In the genomic region with DNA sequence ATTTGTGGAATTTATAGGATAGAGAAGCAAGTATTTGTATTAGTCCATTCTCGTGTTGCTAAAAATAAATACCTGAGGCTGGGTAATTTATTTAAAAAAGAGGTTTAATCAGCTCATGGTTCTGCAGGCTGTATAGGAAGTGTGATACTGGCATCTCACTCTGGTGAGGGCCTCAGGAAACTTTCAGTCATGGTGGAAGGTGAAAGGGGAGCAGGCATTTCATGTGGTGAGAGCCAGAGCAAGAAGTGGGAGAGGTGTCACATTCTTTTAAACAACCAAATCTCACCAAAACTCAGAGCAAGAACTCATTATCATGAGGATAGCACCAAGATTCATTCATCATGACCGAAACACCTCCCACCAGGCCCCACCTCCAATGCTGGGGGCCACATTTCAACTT, we compare ENCODE assay signal across 27 cellular contexts.
"Had no signal": no experiment of that assay in that cellular context is flagged by ENCODE, and none has a peak within 500 bp of the region (broad histone marks: within the 10 kb centered on the region; RNA-seq: fewer than 3 reads in every experiment).

No MANE protein-coding gene starts in this region.

- H3K4me3 Mint-ChIP-seq: activated CD4-positive, alpha-beta T cell treated with anti-CD3 and anti-CD28 coated beads, Interleukin-2, amount 10 ng/mL, durations not matched to agents 24 days and 14 days; central memory CD8-positive, alpha-beta T cell; T-helper 2 cell treated with Interferon-gamma antibody and Interleukin-4, amounts not matched to agents 5 μg/mL and 100 μg/mL, for 36 hours had no signal

- H3K27ac ChIP-seq: SJSA1 had no signal

- H3K27me3 ChIP-seq: SJSA1 had no signal

- H3K9me3 ChIP-seq: SJSA1 had no signal

- H3K4me3 ChIP-seq: K562, SJSA1 had no signal

- DNase-seq: activated CD4-positive, alpha-beta T cell treated with anti-CD3 and anti-CD28 coated beads, Interleukin-2, amount 10 ng/mL, durations not matched to agents 24 days and 14 days; activated CD4-positive, alpha-beta T cell treated with anti-CD3 and anti-CD28 coated beads, Interleukin-2, amount 50 U/mL, for 48 hours; activated CD8-positive, alpha-beta memory T cell treated with anti-CD3 and anti-CD28 coated beads, Interleukin-2, amount 50 U/mL, for 4 hours; activated effector memory CD4-positive, alpha-beta T cell treated with anti-CD3 and anti-CD28 coated beads, Interleukin-2, amount 50 U/mL, for 16 hours; activated naive CD4-positive, alpha-beta T cell treated with Interleukin-2 at 50 U/mL for 16 hours; amygdala; Karpas-422; MM.1S; NCI-H1105; NCI-H1436; NCI-H1694 treated with DMSO at 0.1 percent for 48 hours; NCI-H2081; NCI-H510A treated with DMSO at 0.1 percent for 48 hours; NCI-H69; NK-92 treated with Interleukin-12 subunit alpha and Interleukin-12 subunit beta, amount 100 ng/mL, for 24 hours; OCI-M1; RPMI8226; SW 1271 had no signal

- H3K27me3 Mint-ChIP-seq: activated CD4-positive, alpha-beta T cell treated with anti-CD3 and anti-CD28 coated beads, Interleukin-2, amount 10 ng/mL, durations not matched to agents 24 days and 14 days; brain; central memory CD8-positive, alpha-beta T cell had no signal

- ATAC-seq: activated CD4-positive, CD25-positive, alpha-beta regulatory T cell treated with anti-CD3 and anti-CD28 coated beads, Interleukin-2, amount 50 U/mL, for 24 hours; K562; Panc1; Right ventricle myocardium inferior; SK-N-SH treated with all-trans-retinoic acid at 6 μM for 48 hours had no signal

- H3K9me3 Mint-ChIP-seq: activated CD4-positive, alpha-beta T cell treated with anti-CD3 and anti-CD28 coated beads, Interleukin-2, amount 10 ng/mL, durations not matched to agents 24 days and 14 days; central memory CD8-positive, alpha-beta T cell; T-helper 2 cell treated with Interferon-gamma antibody and Interleukin-4, amounts not matched to agents 5 μg/mL and 100 μg/mL, for 36 hours had no signal

- H3K27ac Mint-ChIP-seq: activated CD4-positive, alpha-beta T cell treated with anti-CD3 and anti-CD28 coated beads, Interleukin-2, amount 10 ng/mL, durations not matched to agents 24 days and 14 days; T-helper 2 cell treated with Interferon-gamma antibody and Interleukin-4, amounts not matched to agents 5 μg/mL and 100 μg/mL, for 36 hours had no signal
